ENCODE assay signal across 3 cellular contexts in genomic region chr21:37605006-37605405, GRCh38.
TF ChIP-seq lines count a peak whose summit lies in the region.

No MANE protein-coding gene starts in this region.

TF ChIP-seq in HEK293, 187 proteins besides CTCF, POLR2A, EP300 and RAD21 (continues in another document):
- TF ChIP-seq ZNF302 (tag by site-specific recombination; IDR thresholded peaks at IDR 0.05; ENCODE audit: low read depth) (peak; percentile 24; the same call in 1 of the 2 replicates), ZNF324 (tag by site-specific recombination; IDR thresholded peaks at IDR 0.05) (no peak), ZNF514 (tag by site-specific recombination; IDR thresholded peaks at IDR 0.05) (no peak), ZNF521 (tag by site-specific recombination; IDR thresholded peaks at IDR 0.05) (0 out of 2 replicates have a peak, but pooled peaks have one; percentile 25), KLF16 (tag by site-specific recombination; IDR thresholded peaks at IDR 0.05) (no peak), ZNF707 (tag by site-specific recombination; IDR thresholded peaks at IDR 0.05) (peak; percentile 26; the same call in 1 of the 2 replicates), ZNF416 (tag by site-specific recombination; IDR thresholded peaks at IDR 0.05) (no peak), ZFHX2 (tag by site-specific recombination; conservative IDR thresholded peaks at IDR 0.05) (0 out of 2 replicates have a peak, but pooled peaks have one; percentile 7), ZNF792 (tag by site-specific recombination; IDR thresholded peaks at IDR 0.05) (no peak), KLF10 (tag by site-specific recombination; IDR thresholded peaks at IDR 0.05) (no peak), IKZF3 (tag by site-specific recombination; IDR thresholded peaks at IDR 0.05) (no peak), ZNF645 (tag by site-specific recombination; IDR thresholded peaks at IDR 0.05) (no peak), ZNF621 (tag by site-specific recombination; IDR thresholded peaks at IDR 0.05) (peak; percentile 83; the same call in 1 of the 2 replicates), ZNF544 (tag by site-specific recombination; IDR thresholded peaks at IDR 0.05) (peak; percentile 62; the same call in 1 of the 2 replicates), ZNF549 (tag by site-specific recombination; IDR thresholded peaks at IDR 0.05) (no peak), ZNF654 (tag by site-specific recombination; IDR thresholded peaks at IDR 0.05; ENCODE audit: low read depth) (no peak), MEIS1 (CRISPR knock-in tag; IDR thresholded peaks at IDR 0.05; ENCODE audit: borderline replicate concordance) (no peak), OSR2 (tag by site-specific recombination; IDR thresholded peaks at IDR 0.05) (no peak), ZNF48 (tag by site-specific recombination; IDR thresholded peaks at IDR 0.05) (no peak), ZNF704 (tag by site-specific recombination; IDR thresholded peaks at IDR 0.05) (no peak), ZNF600 (tag by site-specific recombination; IDR thresholded peaks at IDR 0.05) (no peak), PBX3 (CRISPR knock-in tag; IDR thresholded peaks at IDR 0.05) (no peak), ZNF311 (tag by site-specific recombination; IDR thresholded peaks at IDR 0.05; ENCODE audit: borderline replicate concordance) (peak; percentile 70; the same call in 1 of the 2 replicates), ZNF274 (IDR thresholded peaks at IDR 0.05; ENCODE audit: low read length) (no peak), ZNF274 (tag by site-specific recombination; IDR thresholded peaks at IDR 0.05; ENCODE audit: borderline replicate concordance) (peak; percentile 23; the same call in 1 of the 2 replicates)

TF ChIP-seq in IMR-90, 13 proteins besides CTCF, POLR2A, EP300 and RAD21:
- no peak for TF ChIP-seq FOS (IDR thresholded peaks at IDR 0.05; ENCODE audit: low read depth, low read length)
- TF ChIP-seq MAZ (IDR thresholded peaks at IDR 0.05; ENCODE audit: borderline replicate concordance, low read depth, low read length), result no peak
- no peak for TF ChIP-seq BHLHE40 (IDR thresholded peaks at IDR 0.05; ENCODE audit: low read depth, low read length)
- no peak for TF ChIP-seq CEBPB (IDR thresholded peaks at IDR 0.05; ENCODE audit: low read depth, low read length)
- no peak for TF ChIP-seq MXI1 (IDR thresholded peaks at IDR 0.05; ENCODE audit: borderline replicate concordance, low read depth, low read length)
- TF ChIP-seq CHD1 (IDR thresholded peaks at IDR 0.05; ENCODE audit: low read depth, low read length), result no peak
- no peak for TF ChIP-seq NFE2L2 (IDR thresholded peaks at IDR 0.05; ENCODE audit: low read depth, low read length)
- no peak for TF ChIP-seq ELK1 (IDR thresholded peaks at IDR 0.05; ENCODE audit: borderline replicate concordance, low read depth, low read length)
- TF ChIP-seq USF2 (IDR thresholded peaks at IDR 0.05; ENCODE audit: low read depth, low read length), result no peak

TF ChIP-seq in H1, 55 proteins besides CTCF, POLR2A, EP300 and RAD21:
- TF ChIP-seq NRF1 (IDR thresholded peaks at IDR 0.05; ENCODE audit: low read depth, low read length), result no peak
- no peak for TF ChIP-seq RBBP5 (IDR thresholded peaks at IDR 0.05; ENCODE audit: borderline replicate concordance, low read depth, low read length)
- no peak for TF ChIP-seq MAX (IDR thresholded peaks at IDR 0.05)
- TF ChIP-seq PHF8 (conservative IDR thresholded peaks at IDR 0.05; ENCODE audit: low read depth, low read length), result no peak
- no peak for TF ChIP-seq BRCA1 (IDR thresholded peaks at IDR 0.05; ENCODE audit: low read depth, low read length)
- TF ChIP-seq TAF1 (IDR thresholded peaks at IDR 0.05; ENCODE audit: low read depth, low read length), result no peak
- no peak for TF ChIP-seq SP2 (IDR thresholded peaks at IDR 0.05; ENCODE audit: low read length)
- no peak for TF ChIP-seq SIX5 (IDR thresholded peaks at IDR 0.05; ENCODE audit: low read depth, low read length)
- TF ChIP-seq CHD7 (IDR thresholded peaks at IDR 0.05; ENCODE audit: insufficient replicate concordance, low read length), result no peak
- TF ChIP-seq MAFK (IDR thresholded peaks at IDR 0.05; ENCODE audit: low read depth, low read length), result no peak
- TF ChIP-seq YY1 (IDR thresholded peaks at IDR 0.05; ENCODE audit: low read depth, low read length), result no peak
- TF ChIP-seq CTBP2 (IDR thresholded peaks at IDR 0.05; ENCODE audit: borderline replicate concordance, insufficient read depth, insufficient read length, low read length), result no peak
- no peak for TF ChIP-seq SRF (IDR thresholded peaks at IDR 0.05; ENCODE audit: low read depth, low read length)
- no peak for TF ChIP-seq SP1 (IDR thresholded peaks at IDR 0.05; ENCODE audit: low read depth, low read length)
- no peak for TF ChIP-seq CBX8 (IDR thresholded peaks at IDR 0.05; ENCODE audit: borderline replicate concordance, low read depth, low read length)
- no peak for TF ChIP-seq HDAC2 (IDR thresholded peaks at IDR 0.05; ENCODE audit: borderline replicate concordance in 1 of 2, low read depth in 2 of 2, low read length in 2 of 2)
